In the genomic region with DNA sequence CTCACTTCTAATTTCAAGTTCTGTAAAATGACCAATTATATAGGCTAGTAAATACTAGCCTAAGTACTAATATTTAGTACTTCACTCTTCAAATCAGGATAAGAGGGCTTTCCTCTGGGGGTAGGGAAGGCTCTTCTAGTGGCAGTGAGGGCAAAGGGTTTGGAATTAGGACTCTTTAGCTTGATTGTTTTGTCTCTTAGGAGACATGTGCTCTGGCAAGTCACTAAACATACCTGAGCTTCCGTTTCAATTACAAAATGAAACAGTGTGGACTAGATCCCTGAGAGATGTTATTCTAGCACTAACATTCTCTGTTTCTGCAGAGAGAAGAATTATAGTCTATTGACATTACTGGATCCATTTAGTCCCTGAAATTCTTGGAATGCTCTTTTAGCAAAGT, we compare ENCODE assay signal across 22 cellular contexts.
"Had no signal": no experiment of that assay in that cellular context is flagged by ENCODE, and none has a peak within 500 bp of the region (broad histone marks: within the 10 kb centered on the region; RNA-seq: fewer than 3 reads in every experiment).

No MANE protein-coding gene starts in this region.

- H3K36me3 ChIP-seq: pancreas, stomach, thyroid gland, vagina had no signal

- H3K4me3 ChIP-seq: dorsolateral prefrontal cortex, hepatocyte, mucosa of descending colon, pancreas, smooth muscle cell, stomach, thyroid gland, vagina had no signal

- H3K4me1 ChIP-seq: pancreas, stomach, thyroid gland, vagina had no signal

- DNase-seq: dorsolateral prefrontal cortex; effector CD4-positive, alpha-beta T cell; left colon; mesenchymal stem cell; mucosa of descending colon; naive B cell; pancreas; stimulated activated CD4-positive, alpha-beta T cell treated with anti-CD3 and anti-CD28 coated beads, Interleukin-12 subunit alpha, Interleukin-12 subunit beta, amount 100 ng/mL, for 4 hours; stimulated activated CD4-positive, alpha-beta T cell treated with anti-CD3 and anti-CD28 coated beads, Interleukin-1b, Interleukin-23, amount 100 ng/mL, for 48 hours; stimulated activated CD4-positive, alpha-beta T cell treated with anti-CD3 and anti-CD28 coated beads, Interleukin-4, amount 100 ng/mL, for 24 hours; stimulated activated naive CD4-positive, alpha-beta T cell treated with Interleukin-2 at 50 U/mL for 16 hours; stomach; thyroid gland had no signal

- H3K27me3 Mint-ChIP-seq: progenitor cell of endocrine pancreas had no signal

- H3K27me3 ChIP-seq: dorsolateral prefrontal cortex, hepatocyte, neutrophil, pancreas, thyroid gland, vagina had no signal

- H3K4me1 Mint-ChIP-seq: mesothelial cell of epicardium; neural crest cell; stimulated activated effector memory CD8-positive, alpha-beta T cell treated with anti-CD3 and anti-CD28 coated beads, Interleukin-12 subunit alpha, Interleukin-12 subunit beta, amount 100 ng/mL, for 72 hours had no signal

- H3K27ac ChIP-seq: dorsolateral prefrontal cortex, hepatocyte, neutrophil, pancreas, stomach, thyroid gland, vagina had no signal

- H3K36me3 Mint-ChIP-seq: mesothelial cell of epicardium; naive B cell; natural killer cell treated with Interleukin-12 subunit alpha and Interleukin-12 subunit beta and Interleukin-15 and Interleukin-18, amount 100 ng/mL, for 72 hours; stimulated activated effector memory CD8-positive, alpha-beta T cell treated with anti-CD3 and anti-CD28 coated beads, Interleukin-12 subunit alpha, Interleukin-12 subunit beta, amount 100 ng/mL, for 72 hours had no signal

- H3K27ac Mint-ChIP-seq: mesothelial cell of epicardium; naive B cell; natural killer cell treated with Interleukin-12 subunit alpha and Interleukin-12 subunit beta and Interleukin-15 and Interleukin-18, amount 100 ng/mL, for 72 hours; progenitor cell of endocrine pancreas; stimulated activated effector memory CD8-positive, alpha-beta T cell treated with anti-CD3 and anti-CD28 coated beads, Interleukin-12 subunit alpha, Interleukin-12 subunit beta, amount 100 ng/mL, for 72 hours had no signal

- H3K9me3 Mint-ChIP-seq: mesothelial cell of epicardium; naive B cell; natural killer cell treated with Interleukin-12 subunit alpha and Interleukin-12 subunit beta and Interleukin-15 and Interleukin-18, amount 100 ng/mL, for 72 hours; neural crest cell; stimulated activated effector memory CD8-positive, alpha-beta T cell treated with anti-CD3 and anti-CD28 coated beads, Interleukin-12 subunit alpha, Interleukin-12 subunit beta, amount 100 ng/mL, for 72 hours had no signal

- H3K9me3 ChIP-seq: mucosa of descending colon, neutrophil, pancreas, stomach, thyroid gland, vagina had no signal

- H3K4me3 Mint-ChIP-seq: mesothelial cell of epicardium; naive B cell; natural killer cell treated with Interleukin-12 subunit alpha and Interleukin-12 subunit beta and Interleukin-15 and Interleukin-18, amount 100 ng/mL, for 72 hours; neural crest cell; stimulated activated effector memory CD8-positive, alpha-beta T cell treated with anti-CD3 and anti-CD28 coated beads, Interleukin-12 subunit alpha, Interleukin-12 subunit beta, amount 100 ng/mL, for 72 hours had no signal
